Comparison of ENCODE assay signal across 8 cellular contexts in genomic region chr5:140700177-140701144, GRCh38. TPM values are rescaled to one million over a fixed set of nuclear protein-coding genes. Genes with fewer than 3 reads are reported as not detected.
DNase-seq lines count a peak whose midpoint lies in the region; ATAC-seq and TF ChIP-seq lines count a peak whose summit lies in the region.

A gene with protein sequence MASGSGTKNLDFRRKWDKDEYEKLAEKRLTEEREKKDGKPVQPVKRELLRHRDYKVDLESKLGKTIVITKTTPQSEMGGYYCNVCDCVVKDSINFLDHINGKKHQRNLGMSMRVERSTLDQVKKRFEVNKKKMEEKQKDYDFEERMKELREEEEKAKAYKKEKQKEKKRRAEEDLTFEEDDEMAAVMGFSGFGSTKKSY (plus strand): TSS chr5:140700447. CDS start chr5:140700461, 14 bp downstream.

- intact Hi-C loops in activated CD4-positive, alpha-beta T cell treated with anti-CD3 and anti-CD28 coated beads, Interleukin-2, amount 10 ng/mL, durations not matched to agents 24 days and 14 days (cut with micrococcal nuclease) = loop anchor here (1.0 to 10.0 kb wide), 6 partner anchors 9 to 586 kb away; partner anchors contain the start of genes APBB3, HARS1, HARS2 and IK
- intact Hi-C loops in colonic mucosa (cut with DNase I) = loop anchor here (10.0 kb wide), 1 partner anchor 156 kb away; the partner anchor contains the start of gene EIF4EBP3

- H3K36me3 ChIP-seq in BJ (ENCODE audit: control insufficient read depth, insufficient read depth, low read length) = peaks cover 30% of the 10 kb centered on the region
- H3K36me3 ChIP-seq in colonic mucosa = peaks cover 28% of the 10 kb centered on the region

- H3K9me3 Mint-ChIP-seq in activated CD4-positive, alpha-beta T cell treated with anti-CD3 and anti-CD28 coated beads, Interleukin-2, amount 10 ng/mL, durations not matched to agents 24 days and 14 days = no peaks in the 10 kb centered on the region

- POLR2A ChIA-PET in BJ (lab: Charles Lee) = interaction anchor here (0.5 to 1.0 kb wide), 2 partner anchors 9 to 31 kb away, joined by 5 to 9 read pairs; partner anchors contain the start of genes HARS1 and HARS2

- no peaks in the 10 kb centered on the region for H3K27me3 Mint-ChIP-seq in activated CD4-positive, alpha-beta T cell treated with anti-CD3 and anti-CD28 coated beads, Interleukin-2, amount 10 ng/mL, durations not matched to agents 24 days and 14 days

- H3K4me1 Mint-ChIP-seq in activated CD4-positive, alpha-beta T cell treated with anti-CD3 and anti-CD28 coated beads, Interleukin-2, amount 10 ng/mL, durations not matched to agents 24 days and 14 days = peaks cover 24% of the 10 kb centered on the region

- CTCF ChIA-PET in BJ (lab: Yijun Ruan, JAX) = interaction anchor here (1.3 kb wide), 1 partner anchor 9 kb away, joined by 3 read pairs; the partner anchor contains the start of genes HARS1 and HARS2

- TF ChIP-seq CTCF in BJ (IDR thresholded peaks at IDR 0.05; ENCODE audit: insufficient read depth, low read depth, low read length) (no peak), colonic mucosa (IDR thresholded peaks at IDR 0.05) (no peak)

- peak within 1 kb of the TSS; percentile 96 for H3K27ac Mint-ChIP-seq in activated CD4-positive, alpha-beta T cell treated with anti-CD3 and anti-CD28 coated beads, Interleukin-2, amount 10 ng/mL, durations not matched to agents 24 days and 14 days

- ATAC-seq in GM19324 (IDR thresholded peaks at IDR 0.05; ENCODE audit: low FRiP score, unreplicated experiment) = peak; percentile 91
- peak; percentile 90 for ATAC-seq in HG03469 (IDR thresholded peaks at IDR 0.05; ENCODE audit: unreplicated experiment)

- H3K27ac ChIP-seq in colonic mucosa = peak within 1 kb of the TSS; percentile 55
- H3K27ac ChIP-seq in layer of hippocampus (ENCODE audit: low read depth, low read length) = peak within 1 kb of the TSS; percentile 44

- no peaks in the 10 kb centered on the region for H3K27me3 ChIP-seq in BJ (ENCODE audit: control insufficient read depth, insufficient read depth, low read length)
- no peaks in the 10 kb centered on the region for H3K27me3 ChIP-seq in colonic mucosa
- H3K27me3 ChIP-seq in layer of hippocampus (ENCODE audit: control insufficient read depth, insufficient read depth, low read length) = no peaks in the 10 kb centered on the region

- H3K9me3 ChIP-seq in colonic mucosa = no peaks in the 10 kb centered on the region

- H3K4me3 Mint-ChIP-seq in activated CD4-positive, alpha-beta T cell treated with anti-CD3 and anti-CD28 coated beads, Interleukin-2, amount 10 ng/mL, durations not matched to agents 24 days and 14 days = peak within 1 kb of the TSS; percentile 99

- H3K4me3 ChIP-seq in BJ (ENCODE audit: low read depth, low read length) (peak within 1 kb of the TSS; percentile 66), colonic mucosa (peak within 1 kb of the TSS; percentile 95)

- DNase-seq in BJ (ENCODE audit: low read depth) (peak; percentile 99), NCI-H526 treated with DMSO at 0.1 percent for 48 hours (lab: John Stamatoyannopoulos, UW) (peak; percentile 93), colonic mucosa (peak; percentile 98)
- peak; percentile 98 for DNase-seq in activated CD4-positive, alpha-beta T cell treated with anti-CD3 and anti-CD28 coated beads, Interleukin-2, amount 10 ng/mL, durations not matched to agents 24 days and 14 days
- peak; percentile 81 to 87 for DNase-seq in stimulated activated CD4-positive, alpha-beta T cell treated with anti-CD3 and anti-CD28 coated beads, Interleukin-1b, Interleukin-23, amount 100 ng/mL, for 4 hours (ENCODE audit: low read depth in 2 of 2)

- peak within 1 kb of the TSS; percentile 72 to 89 for H3K9ac ChIP-seq in colonic mucosa (ENCODE audit: low read depth in 2 of 2, low read length in 2 of 2)

- peaks cover 9% of the 10 kb centered on the region for H3K4me1 ChIP-seq in colonic mucosa

- peaks cover 77% of the 10 kb centered on the region for H3K36me3 Mint-ChIP-seq in activated CD4-positive, alpha-beta T cell treated with anti-CD3 and anti-CD28 coated beads, Interleukin-2, amount 10 ng/mL, durations not matched to agents 24 days and 14 days (ENCODE audit: low read depth)

RNA-seq across cellular contexts. Expression of the gene that starts here (rescaled TPM):
- 23.4 and 49.5 TPM in 2 replicates for polyA plus RNA-seq in BJ (2011; rRNA removed)
- polyA minus RNA-seq in BJ (2011; rRNA and poly(A)+ RNA removed) = 10.5 and 14.3 TPM in 2 replicates
- 67.1 and 67.2 TPM in 2 replicates for total RNA-seq in activated CD4-positive, alpha-beta T cell treated with anti-CD3 and anti-CD28 coated beads, Interleukin-2, amount 10 ng/mL, durations not matched to agents 24 days and 14 days
- total RNA-seq in colonic mucosa = 10 to 100 TPM; 43.8 to 49.4 TPM

Comparison
In these comparisons a context has a peak if more than half of its experiments do, and no peak if none do; other contexts are left out.
1. Peak in every context shown above with its lines: DNase-seq, ATAC-seq, H3K4me3 ChIP-seq and H3K27ac ChIP-seq.